In genomic region chr20:4814696-4815252, GRCh38 we compare ENCODE assay signal across 8 cellular contexts. TPM values are rescaled to one million over a fixed set of nuclear protein-coding genes. Genes with fewer than 3 reads are reported as not detected.
A peak's percentile ranks its signal among the peaks of the same experiment; 100 is the strongest.
DNase-seq lines count a peak whose midpoint lies in the region; ATAC-seq and TF ChIP-seq lines count a peak whose summit lies in the region.

No MANE protein-coding gene starts in this region.

- TF ChIP-seq CTCF in dorsolateral prefrontal cortex (IDR thresholded peaks at IDR 0.05 in 54 of 56, conservative IDR thresholded peaks at IDR 0.05 in 2 of 56; ENCODE audit: low read depth in 1 of 56, partially characterized antibody in 56 of 56): no peak
- no peak for TF ChIP-seq CTCF in osteocyte (IDR thresholded peaks at IDR 0.05)

- ATAC-seq in GM19035 (IDR thresholded peaks at IDR 0.05; ENCODE audit: unreplicated experiment) (peak; percentile 58), HG03097 (IDR thresholded peaks at IDR 0.05; ENCODE audit: low FRiP score, unreplicated experiment) (peak; percentile 31), sciatic nerve (peak; percentile 38)

- no peak overlapping the region for H3K27ac Mint-ChIP-seq in osteocyte (ENCODE audit: unreplicated experiment)

- no peaks in the 10 kb centered on the region for H3K9me3 Mint-ChIP-seq in osteocyte (ENCODE audit: unreplicated experiment)

- intact Hi-C loops in dorsolateral prefrontal cortex (cut with DNase I): loop anchor here (10.0 kb wide), 1 partner anchor 70 kb away; no protein-coding TSS in a partner anchor
- intact Hi-C loops in sciatic nerve (cut with DNase I): loop anchor here (5.0 kb wide), 1 partner anchor 223 kb away; no protein-coding TSS in a partner anchor

- peaks cover 7% of the 10 kb centered on the region for H3K4me1 Mint-ChIP-seq in osteocyte (ENCODE audit: unreplicated experiment)

- H3K27me3 Mint-ChIP-seq in osteocyte (ENCODE audit: unreplicated experiment): peaks cover 2% of the 10 kb centered on the region

- H3K27ac ChIP-seq in dorsolateral prefrontal cortex: peak overlapping the region in 56 of 59 donors; percentile 5 to 92 (median 78)

- no peaks in the 10 kb centered on the region for H3K36me3 Mint-ChIP-seq in osteocyte (ENCODE audit: unreplicated experiment)

- peak in 3 of 4 experiments; percentile 18 to 37 (median 33) for DNase-seq in activated CD4-positive, CD25-positive, alpha-beta regulatory T cell (lab: John Stamatoyannopoulos, UW)
- peak in 1 of 10 donors; percentile 47 for DNase-seq in dorsolateral prefrontal cortex
- no peak for DNase-seq in sciatic nerve (ENCODE audit: low spot score)
- DNase-seq in osteocyte (ENCODE audit: extremely low spot score, unreplicated experiment): no peak
- no peak for DNase-seq in DMS153 treated with DMSO at 0.1 percent for 48 hours (lab: John Stamatoyannopoulos, UW; ENCODE audit: unreplicated experiment)
- DNase-seq in 8988T: no peak

- no peaks in the 10 kb centered on the region for H3K27me3 ChIP-seq in dorsolateral prefrontal cortex

- H3K4me3 ChIP-seq in dorsolateral prefrontal cortex: peak overlapping the region in 14 of 59 donors; percentile 3 to 47 (median 20)

- no peak overlapping the region for H3K4me3 Mint-ChIP-seq in osteocyte (ENCODE audit: unreplicated experiment)

RNA-seq across cellular contexts. Expression of gene RASSF2, which starts 8.6 kb away (rescaled TPM):
- total RNA-seq in dorsolateral prefrontal cortex (100 to 1,000 TPM in 24 of 120 experiments, 10 to 100 TPM in 96; 26.5 to 257 (median 71.3) TPM), sciatic nerve (36.6 TPM), osteocyte (1.3 and 1.5 TPM in 2 replicates)

Comparison
In these comparisons a context has a peak if more than half of its experiments do, and no peak if none do; other contexts are left out.
1. DNase-seq: peak in activated CD4-positive, CD25-positive, alpha-beta regulatory T cell (3 of 4); none in sciatic nerve (single experiment), osteocyte (single experiment), DMS153 treated with DMSO at 0.1 percent for 48 hours (single experiment) and 8988T (single experiment).
2. RNA of gene RASSF2, which starts 8.6 kb away (total RNA-seq): 26.5 to 257 TPM in dorsolateral prefrontal cortex and 36.6 TPM in sciatic nerve (single experiment); 1.3 to 1.5 TPM in osteocyte; every median in the first group is over 10 times any median in the second.
3. Peak in every context shown above with its lines, with median percentiles within 50 percentile points of each other: ATAC-seq.